9 cellular contexts compared by ENCODE assay signal in genomic region chr17:75932852-75933251, GRCh38.
"Had no signal": no experiment of that assay in that cellular context is flagged by ENCODE, and none has a peak within 500 bp of the region (broad histone marks: within the 10 kb centered on the region; RNA-seq: fewer than 3 reads in every experiment).

No MANE protein-coding gene starts in this region.

- H3K9me3 ChIP-seq: HAP-1 had no signal

- DNase-seq: GM23248, GOT3, H7, HFFc6 had no signal

- H3K4me3 ChIP-seq: GM23248, HAP-1 had no signal

- H3K27ac Mint-ChIP-seq: HFFc6, IgD-negative memory B cell had no signal

- H3K4me1 Mint-ChIP-seq: IgD-negative memory B cell had no signal

- H3K27ac ChIP-seq: GM23248, HL-60 had no signal

- H3K4me3 Mint-ChIP-seq: HFFc6, IgD-negative memory B cell had no signal

- H3K27me3 Mint-ChIP-seq: IgD-negative memory B cell had no signal

- H3K36me3 Mint-ChIP-seq: IgD-negative memory B cell had no signal

- H3K9ac ChIP-seq: GM23248 had no signal

- H3K4me1 ChIP-seq: HAP-1 had no signal

- ATAC-seq: HCT116, HepG2 had no signal

- H3K9me3 Mint-ChIP-seq: HFFc6, IgD-negative memory B cell had no signal
